In genomic region chr16:66207864-66208226, GRCh38 we compare ENCODE assay signal across 17 cellular contexts.
"Had no signal": no experiment of that assay in that cellular context is flagged by ENCODE, and none has a peak within 500 bp of the region (broad histone marks: within the 10 kb centered on the region; RNA-seq: fewer than 3 reads in every experiment).

No MANE protein-coding gene starts in this region.

- H3K4me3 ChIP-seq: colonic mucosa, gastroesophageal sphincter, heart left ventricle, left lung, sigmoid colon, thyroid gland, uterus had no signal

- DNase-seq: activated B cell treated with CpG ODN at 0.5 μM for 24 hours; activated CD4-positive, alpha-beta T cell treated with anti-CD3 and anti-CD28 coated beads for 48 hours; activated CD8-positive, alpha-beta T cell treated with anti-CD3 and anti-CD28 coated beads, Interleukin-2, amount 10 ng/mL, durations not matched to agents 7 days and 5 days; activated naive CD4-positive, alpha-beta T cell treated with Interleukin-2 at 50 U/mL for 16 hours; activated T-cell treated with anti-CD3 and anti-CD28 coated beads, Interleukin-2, amount 50 U/mL, for 24 hours; colonic mucosa; left lung; posterior cingulate gyrus; sigmoid colon; stimulated activated naive B cell treated with anti-CD40 and anti-IgM and Interleukin-4, amounts not matched to agents 10 μg/mL and 1 μg/mL and 100 μg/mL, for 72 hours; T-helper 2 cell; thyroid gland; uterus had no signal

- H3K36me3 ChIP-seq: colonic mucosa, gastroesophageal sphincter, heart left ventricle, left lung, sigmoid colon, thyroid gland, uterus had no signal

- FAIRE-seq: endometrium, TTC549 had no signal

- H3K27ac ChIP-seq: colonic mucosa, gastroesophageal sphincter, thyroid gland, uterus had no signal

- H3K4me1 ChIP-seq: colonic mucosa, gastroesophageal sphincter, sigmoid colon, thyroid gland, uterus had no signal

- H3K9me3 ChIP-seq: colonic mucosa, gastroesophageal sphincter, heart left ventricle, left lung, sigmoid colon, thyroid gland, uterus had no signal

- H3K27me3 ChIP-seq: colonic mucosa, heart left ventricle, left lung, sigmoid colon, thyroid gland, uterus had no signal
